Comparison of ENCODE assay signal across 8 cellular contexts in the genomic region with DNA sequence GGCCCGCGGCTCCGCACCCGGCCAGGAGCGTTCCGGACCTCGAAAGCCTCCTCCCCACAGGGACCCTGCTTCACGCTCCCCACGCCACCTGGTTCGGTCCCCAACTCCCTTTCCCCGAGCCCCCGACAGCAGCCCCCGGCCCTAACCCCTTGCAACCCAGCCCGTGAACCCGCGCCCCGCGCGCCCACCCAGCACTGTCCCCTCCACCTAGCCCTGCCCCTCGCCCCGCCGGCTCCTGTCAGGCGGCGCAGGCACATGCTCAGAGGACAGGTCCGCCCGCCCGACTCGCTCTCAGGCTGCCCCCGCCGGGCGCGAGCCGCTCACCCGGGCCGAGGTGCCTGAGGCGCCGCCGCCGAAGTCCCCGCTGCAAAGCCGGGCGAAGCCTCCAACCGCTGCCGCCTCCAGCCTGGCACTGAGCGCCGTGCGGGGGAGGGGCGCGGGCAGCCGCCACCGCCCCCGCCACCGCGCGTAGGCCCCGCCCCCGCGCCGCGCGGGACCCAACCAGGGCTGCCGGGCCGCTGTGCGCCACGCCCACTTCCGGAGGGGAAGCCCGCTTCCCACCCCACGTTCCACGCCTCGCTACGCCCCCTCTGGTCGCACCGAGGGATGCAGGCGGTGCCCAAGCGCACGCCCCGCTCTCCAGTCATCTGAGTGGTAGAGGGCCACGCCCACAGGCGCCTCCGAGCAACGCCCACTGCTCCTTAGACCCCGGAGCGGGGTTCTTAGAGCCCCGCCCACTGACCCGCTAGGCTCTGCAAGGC. TPM values are rescaled to one million over a fixed set of nuclear protein-coding genes. Genes with fewer than 3 reads are reported as not detected.
DNase-seq lines count a peak whose midpoint lies in the region; ATAC-seq, FAIRE-seq and TF ChIP-seq lines count a peak whose summit lies in the region.

A gene (minus strand): TSS at position 414 of the 761 bp plus-strand sequence. CDS start 30,200 bp downstream, outside the sequence.

- POLR2A ChIA-PET in H1 (lab: Charles Lee; ENCODE audit: partially characterized antibody), result interaction anchor here (0.7 to 1.8 kb wide), 11 partner anchors 9 to 169 kb away, joined by 3 to 6 read pairs (median 3); a partner anchor contains a TSS

- H3K79me1 ChIP-seq in H1 (ENCODE audit: low read depth, low read length), result no peaks in the 10 kb centered on the region
- peaks cover 8% of the 10 kb centered on the region for H3K79me1 ChIP-seq in mesendoderm (ENCODE audit: low read length)

- H3K18ac ChIP-seq in H1 (ENCODE audit: extremely low read depth, low read length) (peak within 1 kb of the TSS; percentile 93), mesendoderm (ENCODE audit: low read length) (peak within 1 kb of the TSS; percentile 90)

- peak within 1 kb of the TSS; percentile 89 to 95 for H3K4me2 ChIP-seq in H1 (ENCODE audit: insufficient read depth in 1 of 2, low read depth in 2 of 2, low read length in 2 of 2)
- H3K4me2 ChIP-seq in mesendoderm (ENCODE audit: low read length), result peak within 1 kb of the TSS; percentile 97

- peak within 1 kb of the TSS; percentile 86; the same call in 1 of the 2 replicates for H4K8ac ChIP-seq in H1 (ENCODE audit: extremely low read depth, insufficient read depth, low read length)
- no peak within 1 kb of the TSS for H4K8ac ChIP-seq in mesendoderm (ENCODE audit: low read depth, low read length)

- H3K79me2 ChIP-seq in H1 (ENCODE audit: control insufficient read depth in 1 of 2, insufficient read depth in 2 of 2, low read length in 2 of 2), result peaks cover 3 to 41% of the 10 kb centered on the region in 2 experiments; a peak in 3 of 4 replicates
- peaks cover 34% of the 10 kb centered on the region for H3K79me2 ChIP-seq in mesendoderm (ENCODE audit: control insufficient read depth, insufficient read depth, low read length)

- peak; percentile 62 to 92 (median 90) for TF ChIP-seq CTCF in H1 (IDR thresholded peaks at IDR 0.05; ENCODE audit: control extremely low read depth in 1 of 3, insufficient read depth in 1 of 3, low read depth in 1 of 3, low read length in 3 of 3)

- H2BK120ac ChIP-seq in H1 (replicated peaks; ENCODE audit: low read depth, low read length) (peak within 1 kb of the TSS; percentile 92), mesendoderm (ENCODE audit: low read depth, low read length) (peak within 1 kb of the TSS; percentile 21)

- H3K4me1 ChIP-seq in H1 (replicated peaks in 1 of 4; ENCODE audit: control insufficient read depth in 3 of 4, insufficient read depth in 4 of 4, low read length in 3 of 4), result peaks cover 0 to 6% (median 3%) of the 10 kb centered on the region in 4 experiments; a peak in 3 of 7 replicates
- peaks cover 2% of the 10 kb centered on the region for H3K4me1 ChIP-seq in mesendoderm (ENCODE audit: control insufficient read depth, low read depth, low read length)

- H3K27ac ChIP-seq in H1 (ENCODE audit: low read depth, low read length) (peak within 1 kb of the TSS; percentile 76; the same call in 1 of the 2 replicates), mesendoderm (ENCODE audit: low read depth, low read length) (peak within 1 kb of the TSS; percentile 97)

- peak within 1 kb of the TSS; percentile 77 to 92 (median 84) for H3K4me3 ChIP-seq in H1 (ENCODE audit: extremely low read depth in 1 of 4, insufficient read depth in 2 of 4, low read depth in 3 of 4, low read length in 4 of 4)
- peak within 1 kb of the TSS; percentile 85 for H3K4me3 ChIP-seq in mesendoderm (ENCODE audit: low read length)

- ATAC-seq in GM19468 (IDR thresholded peaks at IDR 0.05; ENCODE audit: extremely low read depth, unreplicated experiment), result peak; percentile 77

- peak; percentile 48 to 58 for TF ChIP-seq RAD21 in H1 (IDR thresholded peaks at IDR 0.05 in 1 of 2, conservative IDR thresholded peaks at IDR 0.05 in 1 of 2; ENCODE audit: low read depth in 2 of 2, low read length in 2 of 2)

- no peaks in the 10 kb centered on the region for H3K27me3 ChIP-seq in H1 (replicated peaks in 1 of 4; ENCODE audit: control insufficient read depth in 3 of 4, extremely low read depth in 1 of 4, insufficient read depth in 3 of 4, low read length in 3 of 4)
- no peaks in the 10 kb centered on the region for H3K27me3 ChIP-seq in mesendoderm (ENCODE audit: insufficient read depth, low read length, poor library complexity)

- H3K56ac ChIP-seq in H1 (replicated peaks; ENCODE audit: insufficient read length, low read depth, low read length) (peak within 1 kb of the TSS; percentile 82), mesendoderm (ENCODE audit: low read length) (peak within 1 kb of the TSS; percentile 98)

- H2BK20ac ChIP-seq in H1 (ENCODE audit: low read length), result 0 out of 2 replicates have a peak within 1 kb of the TSS, but pooled peaks have one; percentile 80

- H2AK5ac ChIP-seq in H1 (ENCODE audit: low read depth, low read length) (no peak within 1 kb of the TSS), mesendoderm (ENCODE audit: low read length) (no peak within 1 kb of the TSS)

- TF ChIP-seq POLR2A in H1 (IDR thresholded peaks at IDR 0.05; ENCODE audit: control extremely low read depth in 1 of 2, low read depth in 2 of 2, low read length in 2 of 2), result peak; percentile 65 to 86

- H3K9me3 ChIP-seq in H1 (ENCODE audit: insufficient read depth in 2 of 2, low read depth in 1 of 2, low read length in 1 of 2), result no peaks in the 10 kb centered on the region

- H2BK12ac ChIP-seq in H1 (ENCODE audit: low read depth, low read length), result peak within 1 kb of the TSS; percentile 18

- H4K5ac ChIP-seq in H1 (ENCODE audit: insufficient read length, low read depth, low read length) (peak within 1 kb of the TSS; percentile 88), mesendoderm (ENCODE audit: low read length) (peak within 1 kb of the TSS; percentile 93)

- no peak within 1 kb of the TSS for H3K14ac ChIP-seq in H1 (ENCODE audit: insufficient read length)

- peak within 1 kb of the TSS; percentile 74 for H2BK5ac ChIP-seq in H1 (ENCODE audit: low read depth, low read length)
- H2BK5ac ChIP-seq in mesendoderm (ENCODE audit: low read length), result peak within 1 kb of the TSS; percentile 64

- H3K23me2 ChIP-seq in H1 (ENCODE audit: low read depth, low read length), result peaks cover 5% of the 10 kb centered on the region

- CTCF ChIA-PET in H1 (lab: Charles Lee; ENCODE audit: partially characterized antibody), result interaction anchor here (0.9 to 4.3 kb wide), 9 partner anchors 12 to 67 kb away, joined by 3 to 29 read pairs (median 4); no protein-coding TSS in a partner anchor

- H4K20me1 ChIP-seq in H1 (replicated peaks in 1 of 2; ENCODE audit: control insufficient read depth in 1 of 2, insufficient read depth in 2 of 2, low read length in 2 of 2), result peaks cover 2 to 10% of the 10 kb centered on the region in 2 experiments

- H3K23ac ChIP-seq in H1 (ENCODE audit: insufficient read length) (no peak within 1 kb of the TSS), mesendoderm (ENCODE audit: low read length) (peak within 1 kb of the TSS; percentile 91)

- H2AFZ ChIP-seq in H1 (ENCODE audit: low read length), result peak within 1 kb of the TSS; percentile 64; the same call in 1 of the 2 replicates

- no peaks in the 10 kb centered on the region for H3K36me3 ChIP-seq in H1 (ENCODE audit: control insufficient read depth in 2 of 4, insufficient read depth in 4 of 4, low read length in 3 of 4)
- H3K36me3 ChIP-seq in mesendoderm (ENCODE audit: control insufficient read depth, insufficient read depth, low read length), result no peaks in the 10 kb centered on the region

- 1% methylated on average over 24 of the region's 85 CpGs; no CpG with 5 or more reads in 1 of the 2 experiments for WGBS in H1 (ENCODE audit: extremely low coverage in 1 of 2, insufficient coverage in 1 of 2, insufficient read length in 1 of 2, insufficient replicate concordance in 2 of 2, low coverage in 1 of 2, low lambda C conversion rate in 2 of 2, missing lambda C conversion rate in 1 of 2), 2 experiments
- WGBS in mesendoderm (ENCODE audit: extremely low coverage, insufficient coverage, low lambda C conversion rate), result no CpG with 5 or more reads among the region's 85 CpGs

- TF ChIP-seq EP300 in H1 (IDR thresholded peaks at IDR 0.05; ENCODE audit: borderline replicate concordance in 1 of 2, low read depth in 2 of 2, low read length in 2 of 2), result peak in 1 of 2 experiments; percentile 53; a peak in 1 of 3 replicates

- H3K4ac ChIP-seq in H1 (replicated peaks; ENCODE audit: insufficient read length, low read depth, low read length) (peak within 1 kb of the TSS; percentile 89), mesendoderm (ENCODE audit: low read depth, low read length) (peak within 1 kb of the TSS; percentile 49)

- DNase-seq in COLO829 (ENCODE audit: low spot score) (peak; percentile 97), HS-5 (ENCODE audit: low read depth) (peak; percentile 89), NOMO-1 (lab: John Stamatoyannopoulos, UW; ENCODE audit: unreplicated experiment in 2 of 2) (peak; percentile 96), H1 (ENCODE audit: low read depth in 1 of 2, low spot score in 2 of 2) (peak; percentile 89 to 100), mesendoderm (peak; percentile 96)
- DNase-seq in activated CD8-positive, alpha-beta memory T cell treated with anti-CD3 and anti-CD28 coated beads for 48 hours (ENCODE audit: low read depth in 2 of 3, low spot score in 2 of 3), result peak; percentile 83 to 95 (median 88)
- peak; percentile 81 for DNase-seq in stimulated activated CD8-positive, alpha-beta memory T cell treated with anti-CD3 and anti-CD28 coated beads, Interleukin-15, amount 100 ng/mL, for 1 hour (ENCODE audit: low read depth)

- H4K91ac ChIP-seq in H1 (replicated peaks; ENCODE audit: insufficient read length, low read length), result peak within 1 kb of the TSS; percentile 75

- no peak within 1 kb of the TSS; the same call in 1 of the 2 replicates for H2BK15ac ChIP-seq in H1 (ENCODE audit: low read length)
- no peak within 1 kb of the TSS for H2BK15ac ChIP-seq in mesendoderm (replicated peaks; ENCODE audit: low read depth)

- no peak for FAIRE-seq in H1 (lab: Jason Lieb, UNC)

- H3K9ac ChIP-seq in H1 (replicated peaks in 1 of 4; ENCODE audit: extremely low read depth in 1 of 4, low read depth in 3 of 4, low read length in 3 of 4), result peak within 1 kb of the TSS; percentile 65 to 88 (median 82)
- peak within 1 kb of the TSS; percentile 91 for H3K9ac ChIP-seq in mesendoderm (ENCODE audit: low read length)

TF ChIP-seq in H1, 55 proteins besides CTCF, POLR2A, EP300 and RAD21 (continues in another document):
- TF ChIP-seq ASH2L (IDR thresholded peaks at IDR 0.05; ENCODE audit: low read length) (no peak), TCF12 (IDR thresholded peaks at IDR 0.05; ENCODE audit: low read depth, low read length) (no peak), SP4 (IDR thresholded peaks at IDR 0.05; ENCODE audit: low read length) (peak; percentile 31; the same call in 1 of the 2 replicates)

RNA-seq across cellular contexts. Expression of the gene that starts here (rescaled TPM):
- 120 and 130 TPM in 2 replicates for total RNA-seq in H1 (2021; fragmentation: NEBNext Ultra II Directional; extraction: Animal tissue kit (Norgen Biotek cat#: 25700))
- 71.7 and 72.7 TPM in 2 replicates for polyA plus RNA-seq in H1 (2011; rRNA removed)
- 77.4 TPM for polyA plus RNA-seq in H1 (2011; cell fraction: cytosol; rRNA removed)
- 64.4 TPM for polyA plus RNA-seq in H1 (2011; cell fraction: nucleus; rRNA removed)
- 74.9 to 102 TPM (median 86.3 TPM) in 4 replicates for polyA plus RNA-seq in H1 (2012, experiment 1 of 2)
- 7.2 TPM for polyA plus RNA-seq in H1 (2012, experiment 2 of 2)
- 67.3 TPM for polyA plus RNA-seq in H1 (2013, experiment 1 of 2)
- 69.1 TPM for polyA plus RNA-seq in H1 (2013, experiment 2 of 2)
- polyA minus RNA-seq in H1 (2011; rRNA and poly(A)+ RNA removed), result 378 and 431 TPM in 2 replicates
- 104 TPM for polyA minus RNA-seq in H1 (2011; cell fraction: cytosol; rRNA and poly(A)+ RNA removed)
- 107 TPM for polyA minus RNA-seq in H1 (2011; cell fraction: nucleus; rRNA and poly(A)+ RNA removed)
- 122 TPM for polyA plus RNA-seq in mesendoderm (2013, experiment 1 of 2)
- 119 TPM for polyA plus RNA-seq in mesendoderm (2013, experiment 2 of 2)

Comparison
In these comparisons a context has a peak if more than half of its experiments do, and no peak if none do; other contexts are left out.
1. Peak in every context shown above with its lines: DNase-seq, ATAC-seq, H3K4me3 ChIP-seq and H3K27ac ChIP-seq.